Comparison of ENCODE assay signal across 20 cellular contexts in genomic region chr6:167549187-167549586, GRCh38.
"Had no signal": no experiment of that assay in that cellular context is flagged by ENCODE, and none has a peak within 500 bp of the region (broad histone marks: within the 10 kb centered on the region; RNA-seq: fewer than 3 reads in every experiment).

No MANE protein-coding gene starts in this region.

- DNase-seq: activated B cell treated with CpG ODN at 0.5 μM for 24 hours; activated CD4-positive, alpha-beta T cell treated with anti-CD3 and anti-CD28 coated beads for 48 hours; activated CD8-positive, alpha-beta T cell treated with anti-CD3 and anti-CD28 coated beads for 36 hours; activated effector memory CD4-positive, alpha-beta T cell treated with anti-CD3 and anti-CD28 coated beads, Interleukin-2, amount 50 U/mL, for 16 hours; activated T-cell treated with anti-CD3 and anti-CD28 coated beads, Interleukin-2, amount 50 U/mL, for 48 hours; effector CD4-positive, alpha-beta T cell; foreskin keratinocyte; heart left ventricle; left colon; mammary epithelial cell; naive thymus-derived CD8-positive, alpha-beta T cell; stimulated activated CD4-positive, alpha-beta T cell treated with anti-CD3 and anti-CD28 coated beads, Interleukin-15, amount 100 ng/mL, for 24 hours; stimulated activated CD4-positive, alpha-beta T cell treated with anti-CD3 and anti-CD28 coated beads, Interleukin-4, amount 100 ng/mL, for 1 hour; stimulated activated naive B cell treated with anti-CD40 and anti-IgM and Interleukin-4, amounts not matched to agents 10 μg/mL and 1 μg/mL and 100 μg/mL, for 72 hours; T-helper 2 cell had no signal

- H3K4me3 ChIP-seq: adrenal gland, heart left ventricle, right atrium auricular region, skin epidermis had no signal

- H3K27me3 ChIP-seq: adrenal gland, foreskin keratinocyte, heart left ventricle, right atrium auricular region had no signal

- H3K27ac Mint-ChIP-seq: activated B cell treated with CpG ODN at 0.5 μM for 24 hours; activated CD8-positive, alpha-beta T cell treated with anti-CD3 and anti-CD28 coated beads for 36 hours; activated naive CD4-positive, alpha-beta T cell treated with anti-CD3 and anti-CD28 coated beads, Interleukin-2, amount 50 U/mL, for 24 hours; naive thymus-derived CD8-positive, alpha-beta T cell; stimulated activated naive B cell treated with anti-CD40 and anti-IgM and Interleukin-4, amounts not matched to agents 10 μg/mL and 1 μg/mL and 100 μg/mL, for 72 hours; type B pancreatic cell had no signal

- H3K27me3 Mint-ChIP-seq: activated CD8-positive, alpha-beta T cell treated with anti-CD3 and anti-CD28 coated beads for 36 hours; activated naive CD4-positive, alpha-beta T cell treated with anti-CD3 and anti-CD28 coated beads, Interleukin-2, amount 50 U/mL, for 24 hours; type B pancreatic cell had no signal

- ATAC-seq: activated CD8-positive, alpha-beta T cell treated with anti-CD3 and anti-CD28 coated beads for 36 hours; foreskin keratinocyte; heart left ventricle; left colon; naive thymus-derived CD8-positive, alpha-beta T cell; stimulated activated naive B cell treated with anti-CD40 and anti-IgM and Interleukin-4, amounts not matched to agents 10 μg/mL and 1 μg/mL and 100 μg/mL, for 72 hours had no signal

- H3K4me1 ChIP-seq: adrenal gland, foreskin keratinocyte had no signal

- H3K4me1 Mint-ChIP-seq: activated B cell treated with CpG ODN at 0.5 μM for 24 hours; activated naive CD4-positive, alpha-beta T cell treated with anti-CD3 and anti-CD28 coated beads, Interleukin-2, amount 50 U/mL, for 24 hours; stimulated activated naive B cell treated with anti-CD40 and anti-IgM and Interleukin-4, amounts not matched to agents 10 μg/mL and 1 μg/mL and 100 μg/mL, for 72 hours had no signal

- H3K27ac ChIP-seq: adrenal gland, foreskin keratinocyte, right atrium auricular region, skin epidermis had no signal

- H3K36me3 ChIP-seq: adrenal gland, heart left ventricle, right atrium auricular region had no signal

- H3K9me3 ChIP-seq: adrenal gland, right atrium auricular region had no signal

- H3K9me3 Mint-ChIP-seq: activated B cell treated with CpG ODN at 0.5 μM for 24 hours; activated CD8-positive, alpha-beta T cell treated with anti-CD3 and anti-CD28 coated beads for 36 hours; activated naive CD4-positive, alpha-beta T cell treated with anti-CD3 and anti-CD28 coated beads, Interleukin-2, amount 50 U/mL, for 24 hours; type B pancreatic cell had no signal

- H3K4me3 Mint-ChIP-seq: activated B cell treated with CpG ODN at 0.5 μM for 24 hours; activated CD8-positive, alpha-beta T cell treated with anti-CD3 and anti-CD28 coated beads for 36 hours; activated naive CD4-positive, alpha-beta T cell treated with anti-CD3 and anti-CD28 coated beads, Interleukin-2, amount 50 U/mL, for 24 hours; naive thymus-derived CD8-positive, alpha-beta T cell; stimulated activated naive B cell treated with anti-CD40 and anti-IgM and Interleukin-4, amounts not matched to agents 10 μg/mL and 1 μg/mL and 100 μg/mL, for 72 hours; type B pancreatic cell had no signal

- H3K36me3 Mint-ChIP-seq: activated naive CD4-positive, alpha-beta T cell treated with anti-CD3 and anti-CD28 coated beads, Interleukin-2, amount 50 U/mL, for 24 hours; naive thymus-derived CD8-positive, alpha-beta T cell; stimulated activated naive B cell treated with anti-CD40 and anti-IgM and Interleukin-4, amounts not matched to agents 10 μg/mL and 1 μg/mL and 100 μg/mL, for 72 hours; type B pancreatic cell had no signal
